In the genomic region with DNA sequence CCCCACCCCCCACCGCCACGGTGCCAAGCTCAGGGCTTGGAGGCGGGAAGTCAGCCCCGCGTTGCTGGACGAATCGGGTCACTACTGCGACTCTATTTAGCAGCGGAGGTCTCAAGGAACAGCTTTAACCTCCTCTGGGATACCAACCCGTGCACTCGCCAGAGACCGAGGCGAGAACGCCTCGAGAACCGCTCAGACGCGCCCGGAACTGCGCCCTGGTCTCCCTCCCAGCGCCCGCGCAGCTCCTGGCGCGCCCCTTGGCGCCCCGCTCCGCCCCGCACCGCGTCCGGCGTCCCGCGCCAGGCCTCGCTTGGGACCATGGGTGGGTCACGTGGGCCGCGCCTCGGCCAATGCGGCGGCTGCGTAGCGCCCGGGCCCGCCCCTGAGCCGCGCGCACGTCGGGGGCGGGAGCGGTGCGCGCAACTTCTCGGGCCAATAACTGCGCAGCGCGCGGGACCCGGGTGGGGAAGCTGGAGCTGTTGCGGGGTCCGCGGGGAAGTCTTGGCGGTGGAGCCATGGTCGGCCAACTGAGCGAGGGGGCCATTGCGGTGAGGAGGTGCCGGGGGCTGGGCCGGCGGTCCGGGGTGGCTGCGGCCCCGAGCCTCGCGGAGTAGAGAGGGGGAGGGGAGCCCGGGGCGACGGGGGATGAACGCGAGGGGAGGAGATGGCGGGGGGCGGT, we compare ENCODE assay signal across 8 cellular contexts. TPM values are rescaled to one million over a fixed set of nuclear protein-coding genes. Genes with fewer than 3 reads are reported as not detected.
DNase-seq lines count a peak whose midpoint lies in the region; ATAC-seq and TF ChIP-seq lines count a peak whose summit lies in the region.

A gene (plus strand): TSS at position 427 of the 679 bp plus-strand sequence. CDS start 89 bp downstream, at position 516.
A gene with protein sequence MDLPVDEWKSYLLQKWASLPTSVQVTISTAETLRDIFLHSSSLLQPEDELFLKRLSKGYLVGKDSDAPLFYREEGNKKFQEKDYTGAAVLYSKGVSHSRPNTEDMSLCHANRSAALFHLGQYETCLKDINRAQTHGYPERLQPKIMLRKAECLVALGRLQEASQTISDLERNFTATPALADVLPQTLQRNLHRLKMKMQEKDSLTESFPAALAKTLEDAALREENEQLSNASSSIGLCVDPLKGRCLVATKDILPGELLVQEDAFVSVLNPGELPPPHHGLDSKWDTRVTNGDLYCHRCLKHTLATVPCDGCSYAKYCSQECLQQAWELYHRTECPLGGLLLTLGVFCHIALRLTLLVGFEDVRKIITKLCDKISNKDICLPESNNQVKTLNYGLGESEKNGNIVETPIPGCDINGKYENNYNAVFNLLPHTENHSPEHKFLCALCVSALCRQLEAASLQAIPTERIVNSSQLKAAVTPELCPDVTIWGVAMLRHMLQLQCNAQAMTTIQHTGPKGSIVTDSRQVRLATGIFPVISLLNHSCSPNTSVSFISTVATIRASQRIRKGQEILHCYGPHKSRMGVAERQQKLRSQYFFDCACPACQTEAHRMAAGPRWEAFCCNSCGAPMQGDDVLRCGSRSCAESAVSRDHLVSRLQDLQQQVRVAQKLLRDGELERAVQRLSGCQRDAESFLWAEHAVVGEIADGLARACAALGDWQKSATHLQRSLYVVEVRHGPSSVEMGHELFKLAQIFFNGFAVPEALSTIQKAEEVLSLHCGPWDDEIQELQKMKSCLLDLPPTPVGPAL (minus strand): TSS at position 324 of the 679 bp plus-strand sequence. CDS start 1,908 bp downstream, outside the sequence.

- TF ChIP-seq CTCF in VCaP (conservative IDR thresholded peaks at IDR 0.05) (no peak), MCF 10A (IDR thresholded peaks at IDR 0.05; ENCODE audit: unreplicated experiment) (no peak)

- H3K9me3 Mint-ChIP-seq in MCF 10A (ENCODE audit: unreplicated experiment), result no peaks in the 10 kb centered on the region

- H3K4me1 Mint-ChIP-seq in MCF 10A (ENCODE audit: insufficient read depth, unreplicated experiment), result peaks cover 25% of the 10 kb centered on the region

- DNase-seq in 8988T (peak; percentile 82), NCI-H2171 (lab: John Stamatoyannopoulos, UW) (peak; percentile 99), MCF 10A (ENCODE audit: unreplicated experiment) (peak; percentile 86), iPS-NIHi11 (ENCODE audit: low spot score) (peak; percentile 100)

- H3K27me3 Mint-ChIP-seq in MCF 10A (ENCODE audit: insufficient read depth, unreplicated experiment), result no peaks in the 10 kb centered on the region

- H3K4me3 ChIP-seq in skin epidermis, result peak within 1 kb of the TSS; percentile 62 to 96 (median 86)

- peak within 1 kb of the TSS; percentile 83 for H3K27ac ChIP-seq in VCaP
- peak within 1 kb of the TSS; percentile 18 to 90 (median 85) for H3K27ac ChIP-seq in skin epidermis

- ATAC-seq in GM18511 (IDR thresholded peaks at IDR 0.05; ENCODE audit: unreplicated experiment), result peak; percentile 82
- ATAC-seq in HG03025 (IDR thresholded peaks at IDR 0.05; ENCODE audit: low FRiP score, unreplicated experiment), result peak; percentile 61

- no TSS peak for BruUV-seq in MCF 10A (replicated peaks; lab: Mats Ljungman, UMichigan)

- peak within 1 kb of the TSS; percentile 85 for H3K27ac Mint-ChIP-seq in MCF 10A (ENCODE audit: low read depth, unreplicated experiment)

- intact Hi-C loops in MCF 10A (cut with micrococcal nuclease), result loop anchor here (2.0 kb wide), 1 partner anchor 113 kb away; no protein-coding TSS in a partner anchor

- H3K36me3 Mint-ChIP-seq in MCF 10A (ENCODE audit: insufficient read depth, unreplicated experiment), result peaks cover 44% of the 10 kb centered on the region

- H3K4me3 Mint-ChIP-seq in MCF 10A (ENCODE audit: unreplicated experiment), result peak within 1 kb of the TSS; percentile 86

- POLR2A ChIA-PET in MCF 10A (lab: Yijun Ruan, JAX), result interaction anchor here (0.6 to 3.6 kb wide), 37 partner anchors 9 to 506 kb away, joined by 3 to 39 read pairs (median 4); a partner anchor contains a TSS

- CTCF ChIA-PET in MCF 10A (lab: Yijun Ruan, JAX), result interaction anchor here (0.7 to 1.3 kb wide), 3 partner anchors 15 to 571 kb away, joined by 3 to 6 read pairs (median 4); no protein-coding TSS in a partner anchor

RNA-seq across cellular contexts. Expression of the first gene that starts in this region (rescaled TPM):
- 60.3 and 62.7 TPM in 2 replicates for total RNA-seq in MCF 10A (2022)

RNA-seq across cellular contexts. Expression of the second gene that starts in this region (rescaled TPM):
- 8.3 and 13.6 TPM in 2 replicates for total RNA-seq in MCF 10A (2022)

Comparison
In these comparisons a context has a peak if more than half of its experiments do, and no peak if none do; other contexts are left out.
1. Peak in every context shown above with its lines: DNase-seq, ATAC-seq, H3K4me3 ChIP-seq and H3K27ac ChIP-seq.